Comparison of ENCODE assay signal across 8 cellular contexts in genomic region chr15:90571063-90571541, GRCh38. TPM values are rescaled to one million over a fixed set of nuclear protein-coding genes. Genes with fewer than 3 reads are reported as not detected.
DNase-seq lines count a peak whose midpoint lies in the region; ATAC-seq, FAIRE-seq and TF ChIP-seq lines count a peak whose summit lies in the region.

No MANE protein-coding gene starts in this region.

- TF ChIP-seq EP300 in HepG2 (IDR thresholded peaks at IDR 0.05; ENCODE audit: low read depth in 2 of 2, low read length in 2 of 2): no peak
- no peak for TF ChIP-seq EP300 in HepG2 (CRISPR knock-in tag; IDR thresholded peaks at IDR 0.05; ENCODE audit: borderline replicate concordance)

- H3K9me3 ChIP-seq in right lobe of liver (no peaks in the 10 kb centered on the region), HepG2 (ENCODE audit: low read length) (no peaks in the 10 kb centered on the region), RWPE2 (ENCODE audit: severe bottlenecking) (no peaks in the 10 kb centered on the region), left ventricle myocardium inferior (replicated peaks) (no peaks in the 10 kb centered on the region), testis (no peaks in the 10 kb centered on the region), endodermal cell (ENCODE audit: control insufficient read depth, low read length) (peaks cover 4% of the 10 kb centered on the region)

- CTCF ChIA-PET in HepG2 (lab: Yijun Ruan, JAX; ENCODE audit: low intra/inter-chr PET ratio, low total read pairs): no interaction called here

- no peak overlapping the region for H2AFZ ChIP-seq in HepG2 (ENCODE audit: low read length)

- ATAC-seq in right lobe of liver (peak; percentile 44 to 73 (median 66)), HepG2 (no peak), RWPE2 (ENCODE audit: low read depth) (peak; percentile 56), GM18858 (IDR thresholded peaks at IDR 0.05; ENCODE audit: unreplicated experiment) (no peak), HG03095 (IDR thresholded peaks at IDR 0.05; ENCODE audit: unreplicated experiment) (no peak)

- H4K20me1 ChIP-seq in HepG2 (ENCODE audit: insufficient read depth, low read length): no peaks in the 10 kb centered on the region

- H3K9me3 Mint-ChIP-seq in endodermal cell: no peaks in the 10 kb centered on the region

- intact Hi-C loops in right lobe of liver (cut with DNase I) (no loop called here), HepG2 (cut with micrococcal nuclease; ENCODE audit: unreplicated experiment) (no loop called here), left ventricle myocardium inferior (cut with micrococcal nuclease) (no loop called here), testis (cut with DNase I; ENCODE audit: low total_unique reads) (no loop called here)

- no peaks in the 10 kb centered on the region for H3K27me3 Mint-ChIP-seq in endodermal cell (ENCODE audit: insufficient read depth)

- no TSS peak for BruUV-seq in HepG2 (replicated peaks; lab: Mats Ljungman, UMichigan)

- in situ Hi-C loops in HepG2 (cut with HindIII; ENCODE audit: extremely low pct_ligation_motif_present, low pct_unique_long_range_greater_than_20kb): no loop called here

- TF ChIP-seq RAD21 in HepG2 (CRISPR knock-in tag; IDR thresholded peaks at IDR 0.05): no peak

- no peak overlapping the region for H3K4me3 Mint-ChIP-seq in endodermal cell

- H3K4me1 Mint-ChIP-seq in endodermal cell: no peaks in the 10 kb centered on the region

- 59% methylated on average over 4 of the region's 4 CpGs for WGBS in right lobe of liver (ENCODE audit: insufficient coverage, low coverage, low lambda C conversion rate, missing lambda C conversion rate)
- 81% methylated on average over 4 of the region's 4 CpGs for WGBS in HepG2 (ENCODE audit: low lambda C conversion rate)
- WGBS in testis, 2 donors: 48 to 71% methylated on average over 4 of the region's 4 CpGs
- 87 to 96% methylated on average over 2 to 4 of the region's 4 CpGs for WGBS in endodermal cell (ENCODE audit: insufficient coverage in 1 of 2, insufficient read length in 1 of 2), 2 experiments

- H3K4me2 ChIP-seq in HepG2 (ENCODE audit: low read depth, low read length): no peak overlapping the region

- TF ChIP-seq POLR2A in right lobe of liver (IDR thresholded peaks at IDR 0.05): no peak
- no peak for TF ChIP-seq POLR2A in HepG2 (IDR thresholded peaks at IDR 0.05; ENCODE audit: insufficient read depth in 1 of 2, low read depth in 2 of 2, low read length in 2 of 2)
- no peak for TF ChIP-seq POLR2A in testis (IDR thresholded peaks at IDR 0.05)

- DNase-seq in right lobe of liver: no peak
- DNase-seq in HepG2 (ENCODE audit: low spot score): no peak
- DNase-seq in RWPE2 (ENCODE audit: low spot score): no peak
- DNase-seq in left ventricle myocardium inferior: peak; percentile 38
- peak; percentile 62 for DNase-seq in testis
- DNase-seq in endodermal cell: no peak

- H3K4me1 ChIP-seq in right lobe of liver (no peaks in the 10 kb centered on the region), HepG2 (ENCODE audit: insufficient read depth, low read length) (no peaks in the 10 kb centered on the region), RWPE2 (ENCODE audit: insufficient read depth, poor library complexity, severe bottlenecking) (no peaks in the 10 kb centered on the region), left ventricle myocardium inferior (peaks cover 50% of the 10 kb centered on the region), testis (peaks cover 12% of the 10 kb centered on the region), endodermal cell (ENCODE audit: control insufficient read depth, insufficient read depth, low read length) (no peaks in the 10 kb centered on the region)

- H3K9ac ChIP-seq in HepG2 (ENCODE audit: insufficient read depth, low read depth, low read length): no peak overlapping the region
- H3K9ac ChIP-seq in endodermal cell (ENCODE audit: extremely low read depth, low read length, poor library complexity, severe bottlenecking): no peak overlapping the region

- H3K79me2 ChIP-seq in HepG2 (ENCODE audit: insufficient read depth, low read length): no peaks in the 10 kb centered on the region

- H3K27ac Mint-ChIP-seq in endodermal cell: no peak overlapping the region

- POLR2A ChIA-PET in HepG2 (lab: Yijun Ruan, JAX): no interaction called here

- H3K36me3 ChIP-seq in right lobe of liver (no peaks in the 10 kb centered on the region), HepG2 (replicated peaks in 1 of 2; ENCODE audit: control insufficient read depth in 1 of 2, insufficient read depth in 2 of 2, low read length in 2 of 2) (no peaks in the 10 kb centered on the region), RWPE2 (ENCODE audit: low read depth) (0 out of 2 replicates have a peak, but pooled peaks cover 6% of the 10 kb centered on the region), left ventricle myocardium inferior (no peaks in the 10 kb centered on the region), testis (ENCODE audit: low read depth, missing control alignments) (no peaks in the 10 kb centered on the region), endodermal cell (ENCODE audit: control insufficient read depth, insufficient read depth, low read length) (no peaks in the 10 kb centered on the region)

- FAIRE-seq in HepG2 (lab: Jason Lieb, UNC): no peak

- H3K27me3 ChIP-seq in right lobe of liver (no peaks in the 10 kb centered on the region), HepG2 (ENCODE audit: control insufficient read depth in 1 of 2, insufficient read depth in 2 of 2, low read length in 2 of 2) (no peaks in the 10 kb centered on the region), RWPE2 (ENCODE audit: insufficient read depth, poor library complexity, severe bottlenecking) (no peaks in the 10 kb centered on the region), left ventricle myocardium inferior (ENCODE audit: low read depth) (no peaks in the 10 kb centered on the region), testis (no peaks in the 10 kb centered on the region), endodermal cell (ENCODE audit: control insufficient read depth, insufficient read depth, low read length, poor library complexity, severe bottlenecking) (no peaks in the 10 kb centered on the region)

- TF ChIP-seq CTCF in right lobe of liver (IDR thresholded peaks at IDR 0.05) (no peak), HepG2 (CRISPR knock-in tag; IDR thresholded peaks at IDR 0.05) (no peak), RWPE2 (IDR thresholded peaks at IDR 0.05; ENCODE audit: poor library complexity, severe bottlenecking) (no peak), left ventricle myocardium inferior (IDR thresholded peaks at IDR 0.05; ENCODE audit: borderline replicate concordance) (no peak), testis (IDR thresholded peaks at IDR 0.05) (no peak), endodermal cell (conservative IDR thresholded peaks at IDR 0.05) (no peak)

- H3K4me3 ChIP-seq in right lobe of liver: no peak overlapping the region
- no peak overlapping the region for H3K4me3 ChIP-seq in HepG2 (replicated peaks in 1 of 3; ENCODE audit: insufficient read depth in 1 of 3, low read depth in 2 of 3, low read length in 3 of 3)
- H3K4me3 ChIP-seq in RWPE2 (ENCODE audit: severe bottlenecking): no peak overlapping the region
- H3K4me3 ChIP-seq in left ventricle myocardium inferior: peak overlapping the region; percentile 35
- H3K4me3 ChIP-seq in testis: no peak overlapping the region
- no peak overlapping the region for H3K4me3 ChIP-seq in endodermal cell (ENCODE audit: low read length)

- no peaks in the 10 kb centered on the region for H3K36me3 Mint-ChIP-seq in endodermal cell (ENCODE audit: low read depth)

- H3K27ac ChIP-seq in right lobe of liver (no peak overlapping the region), HepG2 (ENCODE audit: extremely low read length, insufficient read depth, low read length) (no peak overlapping the region), RWPE2 (ENCODE audit: poor library complexity, severe bottlenecking) (no peak overlapping the region), left ventricle myocardium inferior (replicated peaks) (peak overlapping the region; percentile 81), testis (peak overlapping the region in 1 of 2 donors; percentile 1), endodermal cell (ENCODE audit: low read depth, low read length) (no peak overlapping the region)

TF ChIP-seq in HepG2, 621 proteins besides CTCF, POLR2A, EP300 and RAD21 (continues in another document):
- TF ChIP-seq HIVEP1 (CRISPR knock-in tag; IDR thresholded peaks at IDR 0.05): no peak
- TF ChIP-seq RBM22 (optimal IDR thresholded peaks at IDR 0.05; ENCODE audit: low read length): no peak
- TF ChIP-seq CHCHD3 (CRISPR knock-in tag; IDR thresholded peaks at IDR 0.05): no peak

RNA-seq across cellular contexts. Expression of gene CRTC3, which starts 41.4 kb away (rescaled TPM):
- total RNA-seq in right lobe of liver: 10 to 100 TPM in 4 of 6 experiments, 1 to 10 TPM in 2; 8.4 to 16.2 (median 11.3) TPM
- 6.0 and 8.4 TPM in 2 replicates for total RNA-seq in HepG2 (2016; rRNA removed; fragmentation: Illumina TruSeq; extraction: Trizol)
- 3.5 and 4.1 TPM in 2 replicates for total RNA-seq in HepG2 (2016; cell fraction: cytosol; rRNA removed; fragmentation: Illumina TruSeq; extraction: Trizol; ENCODE audit: low read depth)
- total RNA-seq in HepG2 (2016; cell fraction: insoluble cytoplasmic fraction; rRNA removed; fragmentation: Illumina TruSeq; extraction: Trizol): 5.5 and 7.9 TPM in 2 replicates
- 8.5 and 9.1 TPM in 2 replicates for total RNA-seq in HepG2 (2016; cell fraction: membrane; rRNA removed; fragmentation: Illumina TruSeq; extraction: Trizol)
- total RNA-seq in HepG2 (2016; cell fraction: nucleus; rRNA removed; fragmentation: Illumina TruSeq; extraction: Trizol): 11.9 and 14.9 TPM in 2 replicates
- polyA plus RNA-seq in HepG2 (2011; rRNA removed): 11.8 and 13.9 TPM in 2 replicates
- polyA plus RNA-seq in HepG2 (2011; cell fraction: cytosol; rRNA removed): 5.2 and 6.7 TPM in 2 replicates
- 13.4 and 13.8 TPM in 2 replicates for polyA plus RNA-seq in HepG2 (2011; cell fraction: nucleus; rRNA removed)
- polyA plus RNA-seq in HepG2 (2012): 8.8 and 10.8 TPM in 2 replicates
- polyA plus RNA-seq in HepG2 (2016; cell fraction: cytosol; fragmentation: Illumina TruSeq; extraction: Trizol; ENCODE audit: low read depth): 3.4 and 3.6 TPM in 2 replicates
- polyA plus RNA-seq in HepG2 (2016; cell fraction: insoluble cytoplasmic fraction; fragmentation: Illumina TruSeq; extraction: Trizol; ENCODE audit: low read depth): 5.0 and 8.1 TPM in 2 replicates
- polyA plus RNA-seq in HepG2 (2016; cell fraction: membrane; fragmentation: Illumina TruSeq; extraction: Trizol; ENCODE audit: low read depth): 5.3 and 5.6 TPM in 2 replicates
- polyA plus RNA-seq in HepG2 (2016; cell fraction: nucleus; fragmentation: Illumina TruSeq; extraction: Trizol; ENCODE audit: insufficient read depth, low read depth): 17.9 and 22.1 TPM in 2 replicates
- polyA minus RNA-seq in HepG2 (2011; rRNA and poly(A)+ RNA removed; ENCODE audit: low replicate concordance): 15.8 and 105 TPM in 2 replicates
- 7.3 and 8.0 TPM in 2 replicates for polyA minus RNA-seq in HepG2 (2011; cell fraction: cytosol; rRNA and poly(A)+ RNA removed)
- 15.8 and 20.6 TPM in 2 replicates for polyA minus RNA-seq in HepG2 (2011; cell fraction: nucleus; rRNA and poly(A)+ RNA removed)
- 24.1 TPM for total RNA-seq in left ventricle myocardium inferior
- 100 to 1,000 TPM; 105 to 125 TPM for total RNA-seq in testis
- 47.1 TPM for polyA plus RNA-seq in testis (ENCODE audit: insufficient read depth, low read depth, low replicate concordance)
- 10 to 100 TPM; 17.3 to 21.9 TPM for total RNA-seq in endodermal cell
- polyA plus RNA-seq in endodermal cell (2013, experiment 1 of 2): 13.9 TPM
- 12.7 TPM for polyA plus RNA-seq in endodermal cell (2013, experiment 2 of 2)

Comparison
In these comparisons a context has a peak if more than half of its experiments do, and no peak if none do; other contexts are left out.
1. ATAC-seq: peak in right lobe of liver (4 of 4) and RWPE2 (single experiment); none in HepG2 (single experiment), GM18858 (single experiment) and HG03095 (single experiment).
2. DNase-seq: peak in left ventricle myocardium inferior (single experiment) and testis (single experiment); none in right lobe of liver (0 of 3), HepG2 (single experiment), RWPE2 (single experiment) and endodermal cell (single experiment).